Comparison of ENCODE assay signal across 9 cellular contexts in the genomic region with DNA sequence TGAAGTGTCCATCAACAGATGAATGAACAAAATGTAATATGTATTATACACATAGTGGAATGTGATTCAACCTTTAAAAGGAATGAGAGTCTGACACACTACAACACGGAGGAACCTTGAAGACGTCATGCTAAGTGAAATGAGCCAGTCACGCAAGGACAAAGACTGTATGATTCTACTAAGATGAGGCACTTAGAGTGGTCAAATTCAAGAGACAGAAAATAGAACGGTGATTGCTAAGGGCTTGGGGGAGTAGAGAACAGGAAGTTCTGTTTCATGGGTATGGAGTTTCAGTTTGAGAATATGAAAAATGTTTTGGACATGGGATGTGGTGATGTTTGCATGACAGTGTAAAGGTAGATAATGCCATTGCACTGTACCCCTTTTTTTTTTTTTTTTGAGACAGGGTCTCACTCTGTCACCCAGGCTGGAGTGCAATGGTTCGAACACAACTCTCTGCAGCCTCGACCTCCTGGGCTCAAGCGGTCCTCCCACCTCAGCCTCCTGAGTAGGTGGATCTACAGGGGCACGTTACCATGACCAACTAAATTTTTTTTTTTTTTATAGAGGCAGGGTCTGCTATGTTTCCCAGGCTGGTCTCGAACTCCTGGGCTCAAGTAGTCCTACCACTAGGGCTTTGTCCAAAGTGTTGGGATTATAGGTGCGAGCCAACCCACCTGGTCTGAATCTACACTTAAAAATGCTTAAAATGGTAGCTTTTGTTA. TPM values are rescaled to one million over a fixed set of nuclear protein-coding genes. Genes with fewer than 3 reads are reported as not detected.
A peak's percentile ranks its signal among the peaks of the same experiment; 100 is the strongest.
DNase-seq lines count a peak whose midpoint lies in the region; ATAC-seq and TF ChIP-seq lines count a peak whose summit lies in the region.
"Had no signal": no experiment of that assay in that cellular context is flagged by ENCODE, and none has a peak within 500 bp of the region (broad histone marks: within the 10 kb centered on the region; RNA-seq: fewer than 3 reads in every experiment).

No MANE protein-coding gene starts in this region.

- CTCF ChIA-PET in activated CD4-positive, alpha-beta memory T cell treated with anti-CD3 and anti-CD28 coated beads for 36 hours (lab: Charles Lee): interaction anchor here (0.6 to 5.7 kb wide), 4 partner anchors 19 to 826 kb away, joined by 3 to 26 read pairs (median 4); no protein-coding TSS in a partner anchor
- CTCF ChIA-PET in SK-N-SH (lab: Yijun Ruan, JAX): interaction anchor here (0.9 to 1.2 kb wide), 3 partner anchors 37 to 89 kb away, joined by 3 to 6 read pairs (median 4); a partner anchor contains a TSS

- H3K27ac Mint-ChIP-seq in activated CD4-positive, alpha-beta memory T cell treated with anti-CD3 and anti-CD28 coated beads for 36 hours: peak overlapping the region; percentile 92

- H3K9me3 ChIP-seq in BLaER1 (no peaks in the 10 kb centered on the region), SK-N-SH (no peaks in the 10 kb centered on the region), uterus (no peaks in the 10 kb centered on the region)

- H3K9me3 Mint-ChIP-seq in activated CD4-positive, alpha-beta memory T cell treated with anti-CD3 and anti-CD28 coated beads for 36 hours: no peaks in the 10 kb centered on the region

- ATAC-seq in GM19043 (IDR thresholded peaks at IDR 0.05; ENCODE audit: low read depth, unreplicated experiment) (peak; percentile 43), HG03108 (IDR thresholded peaks at IDR 0.05; ENCODE audit: unreplicated experiment) (peak; percentile 35)

- POLR2A ChIA-PET in activated CD4-positive, alpha-beta memory T cell treated with anti-CD3 and anti-CD28 coated beads for 36 hours (lab: Charles Lee): interaction anchor here (0.6 to 2.7 kb wide), 3 partner anchors 52 to 75 kb away, joined by 3 to 17 read pairs (median 5); a partner anchor contains a TSS
- POLR2A ChIA-PET in SK-N-SH (lab: Yijun Ruan, JAX): no interaction called here

- no peaks in the 10 kb centered on the region for H3K36me3 Mint-ChIP-seq in activated CD4-positive, alpha-beta memory T cell treated with anti-CD3 and anti-CD28 coated beads for 36 hours

- DNase-seq in activated CD4-positive, alpha-beta memory T cell treated with anti-CD3 and anti-CD28 coated beads for 36 hours: peak; percentile 48
- DNase-seq in hippocampal formation (lab: John Stamatoyannopoulos, UW) (no peak), SK-N-SH (no peak), uterus (no peak), NCI-H2171 (lab: John Stamatoyannopoulos, UW) (no peak)

- no peak overlapping the region for H3K4me3 ChIP-seq in BLaER1
- no peak overlapping the region for H3K4me3 ChIP-seq in SK-N-SH (ENCODE audit: low read depth in 2 of 2, low read length in 1 of 2)
- H3K4me3 ChIP-seq in uterus: no peak overlapping the region

- peak overlapping the region; percentile 98 for H3K4me2 ChIP-seq in BLaER1
- no peak overlapping the region for H3K4me2 ChIP-seq in SK-N-SH

- no peak for TF ChIP-seq RAD21 in SK-N-SH (IDR thresholded peaks at IDR 0.05; ENCODE audit: low read length)

- peaks cover 4% of the 10 kb centered on the region for H3F3A ChIP-seq in SK-N-SH (replicated peaks; ENCODE audit: insufficient read depth)

- H3K27me3 ChIP-seq in BLaER1: no peaks in the 10 kb centered on the region
- no peaks in the 10 kb centered on the region for H3K27me3 ChIP-seq in SK-N-SH (ENCODE audit: insufficient read depth)
- H3K27me3 ChIP-seq in uterus: no peaks in the 10 kb centered on the region

- WGBS in SK-N-SH (ENCODE audit: low lambda C conversion rate): 78% methylated on average over 10 of the region's 10 CpGs

- H3K79me2 ChIP-seq in SK-N-SH (ENCODE audit: insufficient read depth): peaks cover 9% of the 10 kb centered on the region; the same call in 1 of the 2 replicates

- no peaks in the 10 kb centered on the region for H3K27me3 Mint-ChIP-seq in activated CD4-positive, alpha-beta memory T cell treated with anti-CD3 and anti-CD28 coated beads for 36 hours

- intact Hi-C loops in activated CD4-positive, alpha-beta memory T cell treated with anti-CD3 and anti-CD28 coated beads for 36 hours (cut with micrococcal nuclease): loop anchor here (2.0 to 5.0 kb wide), 4 partner anchors 62 to 1087 kb away; a partner anchor contains a TSS
- intact Hi-C loops in uterus (cut with DNase I; ENCODE audit: low total_unique reads): no loop called here

- H4K20me1 ChIP-seq in BLaER1 (no peaks in the 10 kb centered on the region; the same call in 1 of the 2 replicates), SK-N-SH (ENCODE audit: insufficient read depth) (no peaks in the 10 kb centered on the region)

- no peak for TF ChIP-seq EP300 in SK-N-SH (IDR thresholded peaks at IDR 0.05; ENCODE audit: borderline replicate concordance in 1 of 2, low read depth in 1 of 2, low read length in 1 of 2)

- no peak for TF ChIP-seq POLR2A in uterus (IDR thresholded peaks at IDR 0.05)

- H3K9ac ChIP-seq in BLaER1: no peak overlapping the region
- no peak overlapping the region for H3K9ac ChIP-seq in SK-N-SH

- H2AFZ ChIP-seq in SK-N-SH (ENCODE audit: low read depth): no peak overlapping the region

- no peak overlapping the region for H3K27ac ChIP-seq in BLaER1
- no peak overlapping the region for H3K27ac ChIP-seq in SK-N-SH (ENCODE audit: low read depth in 2 of 2, low read length in 1 of 2)
- H3K27ac ChIP-seq in uterus: no peak overlapping the region

- no peak overlapping the region for H3K4me3 Mint-ChIP-seq in activated CD4-positive, alpha-beta memory T cell treated with anti-CD3 and anti-CD28 coated beads for 36 hours

- no peak for TF ChIP-seq CTCF in SK-N-SH (IDR thresholded peaks at IDR 0.05)
- TF ChIP-seq CTCF in uterus (IDR thresholded peaks at IDR 0.05): no peak

- peaks cover 92% of the 10 kb centered on the region for H3K4me1 ChIP-seq in BLaER1
- H3K4me1 ChIP-seq in SK-N-SH (ENCODE audit: control insufficient read depth in 1 of 2, insufficient read depth in 2 of 2, low read depth in 1 of 2, low read length in 1 of 2): peaks cover under 1 to 19% of the 10 kb centered on the region in 2 experiments; a peak in 1 of 4 replicates
- H3K4me1 ChIP-seq in uterus: peaks cover 0 to 12% of the 10 kb centered on the region in 2 donors

- peaks cover 60% of the 10 kb centered on the region for H3K4me1 Mint-ChIP-seq in activated CD4-positive, alpha-beta memory T cell treated with anti-CD3 and anti-CD28 coated beads for 36 hours (ENCODE audit: low read depth)

- H3K9me2 ChIP-seq in SK-N-SH: no peaks in the 10 kb centered on the region

- H3K36me3 ChIP-seq in BLaER1 (no peaks in the 10 kb centered on the region), SK-N-SH (replicated peaks in 1 of 2; ENCODE audit: control insufficient read depth in 1 of 2, insufficient read depth in 2 of 2, low read length in 1 of 2) (peaks cover 0 to 4% of the 10 kb centered on the region in 2 experiments), uterus (no peaks in the 10 kb centered on the region)

TF ChIP-seq in SK-N-SH, 30 proteins besides CTCF, POLR2A, EP300 and RAD21:
- TF ChIP-seq NFIC (IDR thresholded peaks at IDR 0.05; ENCODE audit: borderline replicate concordance) (no peak), YY1 (IDR thresholded peaks at IDR 0.05; ENCODE audit: low read depth) (no peak), MXI1 (IDR thresholded peaks at IDR 0.05; ENCODE audit: low read depth, low read length) (no peak), RFX5 (IDR thresholded peaks at IDR 0.05; ENCODE audit: low read length) (no peak), EZH2phosphoT487 (IDR thresholded peaks at IDR 0.05; ENCODE audit: borderline replicate concordance, low read depth) (no peak), TAF1 (IDR thresholded peaks at IDR 0.05; ENCODE audit: borderline replicate concordance, low read depth, low read length) (no peak), RXRA (IDR thresholded peaks at IDR 0.05; ENCODE audit: borderline replicate concordance, low read depth) (no peak), FOXJ3 (CRISPR knock-in tag; IDR thresholded peaks at IDR 0.05) (no peak), RCOR1 (IDR thresholded peaks at IDR 0.05; ENCODE audit: low read length) (no peak), SMC3 (IDR thresholded peaks at IDR 0.05; ENCODE audit: low read depth, low read length) (no peak), ELF1 (IDR thresholded peaks at IDR 0.05) (no peak), CHD2 (IDR thresholded peaks at IDR 0.05; ENCODE audit: low read length, partially characterized antibody) (no peak), SIN3A (IDR thresholded peaks at IDR 0.05; ENCODE audit: borderline replicate concordance, low read depth, low read length) (no peak), GABPA (IDR thresholded peaks at IDR 0.05; ENCODE audit: low read depth) (no peak)
- TF ChIP-seq, protein P1, sequence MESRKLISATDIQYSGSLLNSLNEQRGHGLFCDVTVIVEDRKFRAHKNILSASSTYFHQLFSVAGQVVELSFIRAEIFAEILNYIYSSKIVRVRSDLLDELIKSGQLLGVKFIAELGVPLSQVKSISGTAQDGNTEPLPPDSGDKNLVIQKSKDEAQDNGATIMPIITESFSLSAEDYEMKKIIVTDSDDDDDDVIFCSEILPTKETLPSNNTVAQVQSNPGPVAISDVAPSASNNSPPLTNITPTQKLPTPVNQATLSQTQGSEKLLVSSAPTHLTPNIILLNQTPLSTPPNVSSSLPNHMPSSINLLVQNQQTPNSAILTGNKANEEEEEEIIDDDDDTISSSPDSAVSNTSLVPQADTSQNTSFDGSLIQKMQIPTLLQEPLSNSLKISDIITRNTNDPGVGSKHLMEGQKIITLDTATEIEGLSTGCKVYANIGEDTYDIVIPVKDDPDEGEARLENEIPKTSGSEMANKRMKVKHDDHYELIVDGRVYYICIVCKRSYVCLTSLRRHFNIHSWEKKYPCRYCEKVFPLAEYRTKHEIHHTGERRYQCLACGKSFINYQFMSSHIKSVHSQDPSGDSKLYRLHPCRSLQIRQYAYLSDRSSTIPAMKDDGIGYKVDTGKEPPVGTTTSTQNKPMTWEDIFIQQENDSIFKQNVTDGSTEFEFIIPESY (IDR thresholded peaks at IDR 0.05; ENCODE audit: borderline replicate concordance, low read depth): no peak

RNA-seq across cellular contexts. Expression of a gene that starts 2.9 kb away (rescaled TPM):
- 1 to 10 TPM; 7.0 to 7.9 TPM for total RNA-seq in activated CD4-positive, alpha-beta memory T cell treated with anti-CD3 and anti-CD28 coated beads for 36 hours
- 17.5 and 26.2 TPM in 2 replicates for polyA plus RNA-seq in SK-N-SH (2012; rRNA removed)
- 13.1 and 17.1 TPM in 2 replicates for polyA plus RNA-seq in SK-N-SH (2012; cell fraction: cytosol; rRNA removed)
- 20.7 and 31.8 TPM in 2 replicates for polyA plus RNA-seq in SK-N-SH (2012; cell fraction: nucleus; rRNA removed)
- 10 to 100 TPM in 3 of 4 donors, 1 to 10 TPM in 1; 8.7 to 23.6 (median 22.0) TPM for total RNA-seq in uterus

RNA-seq across cellular contexts. Expression of a gene that starts 3.2 kb away (rescaled TPM):
- total RNA-seq in activated CD4-positive, alpha-beta memory T cell treated with anti-CD3 and anti-CD28 coated beads for 36 hours: 1 to 10 TPM; 6.7 to 6.9 TPM
- 0.02 and 0.03 TPM in 2 replicates for polyA plus RNA-seq in SK-N-SH (2012; rRNA removed)
- polyA plus RNA-seq in SK-N-SH (2012; cell fraction: cytosol; rRNA removed): under 0.01 TPM in 2 replicates
- 0.04 and 0.05 TPM in 2 replicates for polyA plus RNA-seq in SK-N-SH (2012; cell fraction: nucleus; rRNA removed)
- total RNA-seq in uterus: 1 to 10 TPM in 1 of 4 donors, under 1 TPM in 2, not detected in 1; 0.14 to 1.5 (median 0.76) TPM
- total RNA-seq: Daoy had no signal

RNA-seq across cellular contexts. Expression of a gene that starts 52.9 kb away (rescaled TPM):
- total RNA-seq in activated CD4-positive, alpha-beta memory T cell treated with anti-CD3 and anti-CD28 coated beads for 36 hours: 1 to 10 TPM; 5.5 to 7.1 TPM
- 28.4 and 36.9 TPM in 2 replicates for polyA plus RNA-seq in SK-N-SH (2012; rRNA removed)
- 15.8 and 25.8 TPM in 2 replicates for polyA plus RNA-seq in SK-N-SH (2012; cell fraction: cytosol; rRNA removed)
- 45.1 and 47.5 TPM in 2 replicates for polyA plus RNA-seq in SK-N-SH (2012; cell fraction: nucleus; rRNA removed)
- total RNA-seq in uterus: 10 to 100 TPM in 3 of 4 donors, 1 to 10 TPM in 1; 1.8 to 31.6 (median 24.5) TPM
